Comparison of ENCODE assay signal across 11 cellular contexts in genomic region chr1:204294371-204294770, GRCh38.
DNase-seq lines count a peak whose midpoint lies in the region; ATAC-seq and TF ChIP-seq lines count a peak whose summit lies in the region.
"Had no signal": no experiment of that assay in that cellular context is flagged by ENCODE, and none has a peak within 500 bp of the region (broad histone marks: within the 10 kb centered on the region; RNA-seq: fewer than 3 reads in every experiment).

No MANE protein-coding gene starts in this region.

- H3K36me3 ChIP-seq in right lobe of liver (no peaks in the 10 kb centered on the region), transverse colon (no peaks in the 10 kb centered on the region)
- H3K36me3 ChIP-seq in CD4-positive, alpha-beta memory T cell (ENCODE audit: insufficient read depth, low read length) = no peaks in the 10 kb centered on the region
- H3K36me3 ChIP-seq: thyroid gland had no signal

- CTCF ChIA-PET in CD4-positive, alpha-beta memory T cell (lab: Charles Lee; ENCODE audit: partially characterized antibody) = no interaction called here

- DNase-seq in HS-5 (ENCODE audit: low read depth) (peak; percentile 83), choroid plexus epithelial cell (ENCODE audit: low read depth) (peak; percentile 84), right lobe of liver (no peak), transverse colon (peak; percentile 34), AML-193 (lab: John Stamatoyannopoulos, UW) (no peak), HuH-7.5 (ENCODE audit: low spot score) (no peak)
- DNase-seq in CD4-positive, alpha-beta memory T cell = no peak
- DNase-seq: H7, Karpas-422 had no signal

- no peak overlapping the region for H3K27ac ChIP-seq in right lobe of liver
- H3K27ac ChIP-seq in transverse colon = peak overlapping the region; percentile 61 to 74 (median 66)
- no peak overlapping the region for H3K27ac ChIP-seq in CD4-positive, alpha-beta memory T cell (ENCODE audit: low read depth, low read length)

- in situ Hi-C loops in transverse colon (cut with MboI; ENCODE audit: low pct_ligation_motif_present in 1 of 4, low pct_unique_long_range_greater_than_20kb in 1 of 4, low sequenced_read_pairs in 3 of 4) = no loop called here

- H3K4me3 ChIP-seq in choroid plexus epithelial cell (ENCODE audit: low read depth, low read length) = no peak overlapping the region
- no peak overlapping the region for H3K4me3 ChIP-seq in right lobe of liver
- H3K4me3 ChIP-seq in transverse colon = no peak overlapping the region
- H3K4me3 ChIP-seq in CD4-positive, alpha-beta memory T cell (ENCODE audit: low read length in 2 of 2) = no peak overlapping the region
- H3K4me3 ChIP-seq: thyroid gland had no signal

- H3K36me3 Mint-ChIP-seq in CD4-positive, alpha-beta memory T cell = no peaks in the 10 kb centered on the region

- no peak for TF ChIP-seq EP300 in transverse colon (IDR thresholded peaks at IDR 0.05; ENCODE audit: low read depth)

- H3K4me1 ChIP-seq in right lobe of liver (peaks cover 0 to 29% (median 12%) of the 10 kb centered on the region in 4 donors), transverse colon (peaks cover 9 to 43% (median 21%) of the 10 kb centered on the region in 4 donors)
- no peaks in the 10 kb centered on the region for H3K4me1 ChIP-seq in CD4-positive, alpha-beta memory T cell (ENCODE audit: insufficient read depth, low read length)
- H3K4me1 ChIP-seq: thyroid gland had no signal

- 41% methylated on average over 6 of the region's 6 CpGs for WGBS in right lobe of liver (ENCODE audit: insufficient coverage, low coverage, low lambda C conversion rate, missing lambda C conversion rate)
- 57 to 77% methylated on average over 3 to 6 of the region's 6 CpGs for WGBS in transverse colon (ENCODE audit: low coverage in 1 of 2), 2 donors

- no peaks in the 10 kb centered on the region for H3K27me3 ChIP-seq in right lobe of liver
- H3K27me3 ChIP-seq in transverse colon = no peaks in the 10 kb centered on the region
- H3K27me3 ChIP-seq in CD4-positive, alpha-beta memory T cell (ENCODE audit: insufficient read depth, low read length) = no peaks in the 10 kb centered on the region
- H3K27me3 ChIP-seq: thyroid gland had no signal

- peaks cover 0 to 7% (median 0%) of the 10 kb centered on the region in 4 donors for H3K4me1 Mint-ChIP-seq in CD4-positive, alpha-beta memory T cell

- H3K9me3 ChIP-seq in right lobe of liver = no peaks in the 10 kb centered on the region
- H3K9me3 ChIP-seq in transverse colon = no peaks in the 10 kb centered on the region
- no peaks in the 10 kb centered on the region for H3K9me3 ChIP-seq in CD4-positive, alpha-beta memory T cell (ENCODE audit: control insufficient read depth in 1 of 2, low read length in 2 of 2)
- H3K9me3 ChIP-seq: thyroid gland had no signal

- H3K4me3 Mint-ChIP-seq in CD4-positive, alpha-beta memory T cell = no peak overlapping the region

- TF ChIP-seq POLR2A in right lobe of liver (IDR thresholded peaks at IDR 0.05) (no peak), transverse colon (IDR thresholded peaks at IDR 0.05) (no peak)

- no peak overlapping the region for H3K27ac Mint-ChIP-seq in CD4-positive, alpha-beta memory T cell

- ATAC-seq in right lobe of liver (peak; percentile 62 to 87 (median 80)), GM21528 (IDR thresholded peaks at IDR 0.05; ENCODE audit: low FRiP score, unreplicated experiment) (no peak)

- H3K9me3 Mint-ChIP-seq in CD4-positive, alpha-beta memory T cell = peaks cover 0 to 3% (median 0%) of the 10 kb centered on the region in 8 donors

- POLR2A ChIA-PET in CD4-positive, alpha-beta memory T cell (lab: Charles Lee; ENCODE audit: partially characterized antibody) = no interaction called here

- intact Hi-C loops in right lobe of liver (cut with DNase I) (no loop called here), transverse colon (cut with DNase I; ENCODE audit: low total_unique reads) (no loop called here)
- intact Hi-C loops in CD4-positive, alpha-beta memory T cell (cut with micrococcal nuclease) = no loop called here

- TF ChIP-seq CTCF in choroid plexus epithelial cell (conservative IDR thresholded peaks at IDR 0.05; ENCODE audit: low read depth, low read length) = no peak
- TF ChIP-seq CTCF in right lobe of liver (IDR thresholded peaks at IDR 0.05) = no peak
- TF ChIP-seq CTCF in transverse colon (IDR thresholded peaks at IDR 0.05) = no peak

- H3K27me3 Mint-ChIP-seq in CD4-positive, alpha-beta memory T cell = peaks cover 22 to 34% of the 10 kb centered on the region in 2 donors

Comparison
In these comparisons a context has a peak if more than half of its experiments do, and no peak if none do; other contexts are left out.
1. DNase-seq: peak in HS-5 (single experiment), choroid plexus epithelial cell (single experiment) and transverse colon (single experiment); none in right lobe of liver (0 of 3), AML-193 (0 of 2), CD4-positive, alpha-beta memory T cell (0 of 5) and HuH-7.5 (single experiment).
2. H3K27ac ChIP-seq: peak in transverse colon (4 of 4); none in right lobe of liver (0 of 3) and CD4-positive, alpha-beta memory T cell (single experiment).